In genomic region chr9:2241875-2242741, GRCh38 we compare ENCODE assay signal across 8 cellular contexts.
DNase-seq lines count a peak whose midpoint lies in the region; TF ChIP-seq lines count a peak whose summit lies in the region.

No MANE protein-coding gene starts in this region.

- DNase-seq in GM06990 (ENCODE audit: extremely low read depth, insufficient read length) (peak; percentile 83), HFFc6 (peak; percentile 71), MV-4-11 (lab: John Stamatoyannopoulos, UW) (peak; percentile 63), SK-N-DZ (ENCODE audit: low spot score) (peak; percentile 83), amniotic stem cell (lab: John Stamatoyannopoulos, UW) (peak; percentile 67), left ventricle myocardium inferior (peak; percentile 82), posterior vena cava (ENCODE audit: low spot score) (peak; percentile 93), vagina (ENCODE audit: extremely low spot score in 2 of 2) (no peak)

- peaks cover 17% of the 10 kb centered on the region for H3K4me1 Mint-ChIP-seq in HFFc6 (ENCODE audit: low read depth)

- H3K36me3 ChIP-seq in GM06990 (ENCODE audit: control insufficient read depth, insufficient read depth, low read length) (no peaks in the 10 kb centered on the region), left ventricle myocardium inferior (no peaks in the 10 kb centered on the region), vagina (no peaks in the 10 kb centered on the region)

- H3K4me1 ChIP-seq in left ventricle myocardium inferior: peaks cover 24% of the 10 kb centered on the region
- peaks cover 11% of the 10 kb centered on the region for H3K4me1 ChIP-seq in vagina

- peak overlapping the region; percentile 67 for H3K27ac Mint-ChIP-seq in HFFc6

- H3K9me3 Mint-ChIP-seq in HFFc6: peaks cover 5% of the 10 kb centered on the region

- no peaks in the 10 kb centered on the region for H3K36me3 Mint-ChIP-seq in HFFc6 (ENCODE audit: low read depth)

- TF ChIP-seq CTCF in GM06990 (IDR thresholded peaks at IDR 0.05; ENCODE audit: insufficient read depth, low read length, poor library complexity, severe bottlenecking): no peak
- TF ChIP-seq CTCF in HFFc6 (IDR thresholded peaks at IDR 0.05): 0 out of 2 replicates have a peak, but pooled peaks have one; percentile 26
- no peak for TF ChIP-seq CTCF in left ventricle myocardium inferior (IDR thresholded peaks at IDR 0.05; ENCODE audit: borderline replicate concordance)
- peak in 1 of 3 experiments; percentile 47 for TF ChIP-seq CTCF in vagina (IDR thresholded peaks at IDR 0.05)

- H3K27ac ChIP-seq in left ventricle myocardium inferior (replicated peaks) (peak overlapping the region; percentile 81), vagina (peak overlapping the region; percentile 31)

- H3K27me3 ChIP-seq in GM06990 (replicated peaks; ENCODE audit: control insufficient read depth, insufficient read depth, low read length) (0 out of 2 replicates have a peak, but pooled peaks cover 1% of the 10 kb centered on the region), left ventricle myocardium inferior (ENCODE audit: low read depth) (no peaks in the 10 kb centered on the region), vagina (no peaks in the 10 kb centered on the region)

- TF ChIP-seq POLR2A in vagina (IDR thresholded peaks at IDR 0.05): peak in 1 of 2 donors; percentile 86

- H3K4me3 ChIP-seq in GM06990 (replicated peaks; ENCODE audit: low read depth, low read length): peak overlapping the region; percentile 43
- H3K4me3 ChIP-seq in left ventricle myocardium inferior: peak overlapping the region; percentile 68
- H3K4me3 ChIP-seq in vagina: peak overlapping the region; percentile 49 to 53

- peaks cover 16% of the 10 kb centered on the region for H3K9me3 ChIP-seq in left ventricle myocardium inferior (replicated peaks)
- no peaks in the 10 kb centered on the region for H3K9me3 ChIP-seq in vagina

- peaks cover 14% of the 10 kb centered on the region for H3K27me3 Mint-ChIP-seq in HFFc6 (ENCODE audit: insufficient read depth)

- intact Hi-C loops in left ventricle myocardium inferior (cut with micrococcal nuclease): no loop called here
- intact Hi-C loops in posterior vena cava (cut with DNase I): loop anchor here in 1 of 2 donors (10.0 kb wide), 1 partner anchor 193 kb away; no protein-coding TSS in a partner anchor
- intact Hi-C loops in vagina (cut with DNase I): no loop called here

- H3K4me3 Mint-ChIP-seq in HFFc6: peak overlapping the region; percentile 88

Comparison
In these comparisons a context has a peak if more than half of its experiments do, and no peak if none do; other contexts are left out.
1. DNase-seq: peak in GM06990 (single experiment), HFFc6 (single experiment), MV-4-11 (single experiment), SK-N-DZ (single experiment), amniotic stem cell (single experiment), left ventricle myocardium inferior (single experiment) and posterior vena cava (single experiment); none in vagina (0 of 2).
2. Peak in every context shown above with its lines, with median percentiles within 50 percentile points of each other: H3K4me3 ChIP-seq.